In the genomic region with DNA sequence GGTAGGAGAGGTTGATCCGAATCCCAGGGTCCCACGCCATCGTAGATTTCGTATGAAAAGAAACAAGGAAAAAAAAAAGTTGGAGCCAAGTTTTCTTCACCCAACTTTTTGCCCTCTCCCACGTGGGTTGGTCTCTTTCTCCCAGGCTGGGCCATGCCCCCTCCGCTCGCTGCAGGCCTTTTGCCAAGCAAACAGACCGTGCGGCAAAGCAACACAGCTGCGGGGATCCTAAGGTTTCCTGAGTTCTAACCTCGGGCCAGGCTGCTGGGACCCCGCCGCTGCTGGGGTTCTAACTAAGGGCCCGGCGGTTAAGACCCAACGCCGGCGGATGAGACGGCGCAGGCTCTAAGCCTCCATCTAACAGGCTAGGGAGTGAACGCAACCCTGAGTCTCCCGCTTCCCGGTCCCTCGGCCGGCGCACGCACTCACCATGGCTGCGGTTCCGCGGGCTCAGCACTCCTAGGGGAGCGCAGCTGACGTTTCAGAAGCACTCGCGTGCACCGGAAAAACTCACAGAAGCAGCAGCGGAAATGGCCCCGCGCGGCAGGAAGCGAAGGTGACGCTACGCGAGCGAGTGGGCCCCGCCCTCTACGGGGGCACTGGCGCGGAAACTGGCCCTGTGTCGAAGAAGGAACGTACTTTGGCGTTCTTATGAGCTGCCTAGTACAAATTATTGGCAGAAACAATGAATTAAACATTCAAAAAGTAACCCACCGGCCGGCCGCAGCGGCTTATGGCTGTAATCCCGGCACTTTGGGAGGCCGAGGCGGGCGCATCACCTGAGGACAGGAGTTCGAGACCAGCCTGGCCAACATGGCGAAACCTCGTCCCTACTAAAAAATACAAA, we compare ENCODE assay signal across 8 cellular contexts. TPM values are rescaled to one million over a fixed set of nuclear protein-coding genes. Genes with fewer than 3 reads are reported as not detected.
DNase-seq lines count a peak whose midpoint lies in the region; ATAC-seq and TF ChIP-seq lines count a peak whose summit lies in the region.

Gene SNU13 (minus strand): TSS at position 503 of the 847 bp plus-strand sequence. CDS start 71 bp downstream, at position 432.

- intact Hi-C loops in PC-9 (cut with micrococcal nuclease; ENCODE audit: unreplicated experiment): no loop called here

- peak within 1 kb of the TSS; percentile 79 for H3K4me3 ChIP-seq in PC-9

- CTCF ChIA-PET in PC-9 (lab: Charles Lee): interaction anchor here (0.6 to 1.5 kb wide), 5 partner anchors 9 to 252 kb away, joined by 3 read pairs; no protein-coding TSS in a partner anchor

- H3K36me3 ChIP-seq in PC-9 (ENCODE audit: low read depth): no peaks in the 10 kb centered on the region

- H3K4me2 ChIP-seq in PC-9: peak within 1 kb of the TSS; percentile 90

- no peaks in the 10 kb centered on the region for H3K9me2 ChIP-seq in PC-9 (ENCODE audit: insufficient read depth)

- H3K9me3 ChIP-seq in PC-9 (ENCODE audit: insufficient read depth, low read depth): no peaks in the 10 kb centered on the region

- POLR2A ChIA-PET in PC-9 (lab: Charles Lee; ENCODE audit: unreplicated experiment): interaction anchor here (0.6 to 1.1 kb wide), 2 partner anchors 8 to 1112 kb away, joined by 3 read pairs; no protein-coding TSS in a partner anchor

- TF ChIP-seq CTCF in PC-9 (conservative IDR thresholded peaks at IDR 0.05): no peak; the same call in 1 of the 2 replicates

- peaks cover 27% of the 10 kb centered on the region for H4K20me1 ChIP-seq in PC-9 (ENCODE audit: insufficient read depth)

- H3K27me3 ChIP-seq in PC-9 (ENCODE audit: insufficient read depth, low read depth): no peaks in the 10 kb centered on the region

- peaks cover 29% of the 10 kb centered on the region for H3K4me1 ChIP-seq in PC-9 (replicated peaks; ENCODE audit: insufficient read depth)

- peaks cover 65% of the 10 kb centered on the region for H3K79me2 ChIP-seq in PC-9 (ENCODE audit: low read depth)

- DNase-seq in DMS153 treated with DMSO at 0.1 percent for 48 hours (lab: John Stamatoyannopoulos, UW; ENCODE audit: unreplicated experiment) (peak; percentile 80), PC-9 (peak; percentile 91 to 92), activated T-cell treated with anti-CD3 and anti-CD28 coated beads for 48 hours (ENCODE audit: low read depth) (peak; percentile 91), epithelial cell of prostate (ENCODE audit: low read depth, low spot score) (peak; percentile 37), mucosa of gallbladder (ENCODE audit: low spot score) (peak; percentile 92)
- DNase-seq in stimulated activated CD8-positive, alpha-beta memory T cell treated with anti-CD3 and anti-CD28 coated beads, Interleukin-4, amount 100 ng/mL, for 24 hours (ENCODE audit: low read depth): peak; percentile 84

- peak within 1 kb of the TSS; percentile 95 for H2AFZ ChIP-seq in PC-9

- ATAC-seq in GM21529 (IDR thresholded peaks at IDR 0.05; ENCODE audit: unreplicated experiment): peak; percentile 86

- no TSS peak for BruUV-seq in PC-9 (replicated peaks; lab: Mats Ljungman, UMichigan)

- H3K27ac ChIP-seq in PC-9 (peak within 1 kb of the TSS; percentile 74), epithelial cell of prostate (peak within 1 kb of the TSS; percentile 84)

- peaks cover 25% of the 10 kb centered on the region for H3F3A ChIP-seq in PC-9 (ENCODE audit: insufficient read depth, low read depth)

- peak; percentile 30; the same call in 1 of the 2 replicates for TF ChIP-seq EP300 in Ishikawa (IDR thresholded peaks at IDR 0.05; ENCODE audit: borderline replicate concordance)

- TF ChIP-seq RAD21 in Ishikawa (IDR thresholded peaks at IDR 0.05; ENCODE audit: low read depth): no peak

TF ChIP-seq in Ishikawa, 13 proteins besides CTCF, POLR2A, EP300 and RAD21:
- TF ChIP-seq ZBTB7A (IDR thresholded peaks at IDR 0.05; ENCODE audit: low read depth): no peak
- no peak for TF ChIP-seq REST (IDR thresholded peaks at IDR 0.05; ENCODE audit: low read depth)
- TF ChIP-seq TAF1 (IDR thresholded peaks at IDR 0.05; ENCODE audit: low read depth): peak; percentile 87
- no peak; the same call in 1 of the 2 replicates for TF ChIP-seq CEBPB (IDR thresholded peaks at IDR 0.05)
- TF ChIP-seq NFIC (IDR thresholded peaks at IDR 0.05): peak; percentile 25; the same call in 1 of the 2 replicates
- TF ChIP-seq TCF12 (IDR thresholded peaks at IDR 0.05; ENCODE audit: low read depth): peak; percentile 52; the same call in 1 of the 2 replicates
- TF ChIP-seq USF1 (IDR thresholded peaks at IDR 0.05): 0 out of 2 replicates have a peak, but pooled peaks have one; percentile 8
- TF ChIP-seq, protein P1, sequence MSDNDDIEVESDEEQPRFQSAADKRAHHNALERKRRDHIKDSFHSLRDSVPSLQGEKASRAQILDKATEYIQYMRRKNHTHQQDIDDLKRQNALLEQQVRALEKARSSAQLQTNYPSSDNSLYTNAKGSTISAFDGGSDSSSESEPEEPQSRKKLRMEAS (IDR thresholded peaks at IDR 0.05): peak; percentile 93
- no peak for TF ChIP-seq EGR1 (IDR thresholded peaks at IDR 0.05)
- TF ChIP-seq YY1 (IDR thresholded peaks at IDR 0.05; ENCODE audit: low read depth): no peak
- peak; percentile 36; the same call in 1 of the 2 replicates for TF ChIP-seq TEAD4 (IDR thresholded peaks at IDR 0.05)
- peak; percentile 79 for TF ChIP-seq CREB1 (IDR thresholded peaks at IDR 0.05; ENCODE audit: low read depth)
- 0 out of 2 replicates have a peak, but pooled peaks have one; percentile 27 for TF ChIP-seq FOXM1 (IDR thresholded peaks at IDR 0.05; ENCODE audit: borderline replicate concordance, low read depth)

RNA-seq across cellular contexts. Expression of gene SNU13, which starts in this region (rescaled TPM):
- total RNA-seq in PC-9 (2021) (197 and 229 TPM in 2 replicates), mucosa of gallbladder (109 TPM)

Comparison
In these comparisons a context has a peak if more than half of its experiments do, and no peak if none do; other contexts are left out.
1. Peak in every context shown above with its lines: DNase-seq, ATAC-seq, H3K4me3 ChIP-seq and H3K27ac ChIP-seq.
2. DNase-seq: peak in every context shown above with its lines; median percentile 92 in mucosa of gallbladder; 92 in PC-9; 91 in activated T-cell treated with anti-CD3 and anti-CD28 coated beads for 48 hours; 84 in stimulated activated CD8-positive, alpha-beta memory T cell treated with anti-CD3 and anti-CD28 coated beads, Interleukin-4, amount 100 ng/mL, for 24 hours; 80 in DMS153 treated with DMSO at 0.1 percent for 48 hours; 37 in epithelial cell of prostate.